ENCODE assay signal across 8 cellular contexts in genomic region chr9:137605146-137606004, GRCh38. TPM values are rescaled to one million over a fixed set of nuclear protein-coding genes. Genes with fewer than 3 reads are reported as not detected.
DNase-seq lines count a peak whose midpoint lies in the region; ATAC-seq and TF ChIP-seq lines count a peak whose summit lies in the region.

Gene ARRDC1 (plus strand): TSS chr9:137605686. CDS start chr9:137605718, 32 bp downstream.

- intact Hi-C loops in Caco-2 (cut with micrococcal nuclease; ENCODE audit: unreplicated experiment), result loop anchor here (2.0 to 5.0 kb wide), 2 partner anchors 15 to 53 kb away; partner anchors contain the start of genes MRPL41, PNPLA7 and ZMYND19

- peak within 1 kb of the TSS; percentile 76 for H3K27ac ChIP-seq in HUES48 (ENCODE audit: low read depth, low read length)
- H3K27ac ChIP-seq in muscle layer of colon (ENCODE audit: low read depth, low read length), result peak within 1 kb of the TSS; percentile 58

- H3K9me3 ChIP-seq in Caco-2, result no peaks in the 10 kb centered on the region
- no peaks in the 10 kb centered on the region for H3K9me3 ChIP-seq in HUES48 (ENCODE audit: control insufficient read depth, insufficient read depth, low read length)
- no peaks in the 10 kb centered on the region for H3K9me3 ChIP-seq in muscle layer of colon (ENCODE audit: low read length)

- no peaks in the 10 kb centered on the region for H3K27me3 ChIP-seq in Caco-2 (replicated peaks; ENCODE audit: control insufficient read depth, insufficient read depth, low read length)
- H3K27me3 ChIP-seq in HUES48 (ENCODE audit: control insufficient read depth, insufficient read depth, low read length), result peaks cover 8% of the 10 kb centered on the region
- H3K27me3 ChIP-seq in muscle layer of colon (ENCODE audit: control insufficient read depth in 1 of 2, insufficient read depth in 2 of 2, low read length in 2 of 2), result no peaks in the 10 kb centered on the region

- CTCF ChIA-PET in Caco-2 (lab: Charles Lee), result interaction anchor here (0.6 to 1.2 kb wide), 5 partner anchors 14 to 616 kb away, joined by 3 to 4 read pairs (median 3); partner anchors contain the start of genes ENTPD8 and ZMYND19

- H3K36me3 Mint-ChIP-seq in Caco-2 (ENCODE audit: insufficient read depth, unreplicated experiment), result peaks cover 6% of the 10 kb centered on the region

- peak within 1 kb of the TSS; percentile 64; the same call in 1 of the 2 replicates for H3K9ac ChIP-seq in HUES48 (ENCODE audit: low read depth, low read length)
- no peak within 1 kb of the TSS for H3K9ac ChIP-seq in muscle layer of colon (ENCODE audit: low read length)

- ATAC-seq in GM21390 (IDR thresholded peaks at IDR 0.05; ENCODE audit: unreplicated experiment), result peak; percentile 76
- peak; percentile 84 for ATAC-seq in esophagus mucosa

- peak within 1 kb of the TSS; percentile 84 for H3K27ac Mint-ChIP-seq in Caco-2 (ENCODE audit: unreplicated experiment)

- H3K4me3 ChIP-seq in Caco-2 (ENCODE audit: low read depth, low read length) (peak within 1 kb of the TSS; percentile 85), HUES48 (ENCODE audit: low read depth, low read length) (peak within 1 kb of the TSS; percentile 80), muscle layer of colon (ENCODE audit: low read depth in 1 of 2, low read length in 2 of 2) (peak within 1 kb of the TSS; percentile 52 to 77)

- TF ChIP-seq CTCF in Caco-2 (IDR thresholded peaks at IDR 0.05; ENCODE audit: insufficient read depth in 1 of 2, low read depth in 1 of 2, low read length in 1 of 2, severe bottlenecking in 1 of 2, unreplicated experiment in 1 of 2), result no peak

- no peaks in the 10 kb centered on the region for H3K27me3 Mint-ChIP-seq in Caco-2 (ENCODE audit: insufficient read depth, unreplicated experiment)

- H3K36me3 ChIP-seq in Caco-2 (ENCODE audit: control insufficient read depth, insufficient read depth, low read length) (no peaks in the 10 kb centered on the region), HUES48 (ENCODE audit: control insufficient read depth, insufficient read depth, low read length) (no peaks in the 10 kb centered on the region), muscle layer of colon (ENCODE audit: insufficient read depth, low read length) (no peaks in the 10 kb centered on the region)

- peak; percentile 95 to 98 for DNase-seq in Caco-2
- peak; percentile 93 for DNase-seq in activated T-cell treated with anti-CD3 and anti-CD28 coated beads, Interleukin-2, amount 50 U/mL, for 1 hour
- DNase-seq in stimulated activated CD8-positive, alpha-beta memory T cell treated with anti-CD3 and anti-CD28 coated beads, Interleukin-7, amount 100 ng/mL, for 1 hour (ENCODE audit: low read depth in 2 of 2), result peak; percentile 82 to 89

- H3K4me3 Mint-ChIP-seq in Caco-2 (ENCODE audit: unreplicated experiment), result peak within 1 kb of the TSS; percentile 76

- H3K9me3 Mint-ChIP-seq in Caco-2 (ENCODE audit: unreplicated experiment), result no peaks in the 10 kb centered on the region

- no TSS peak for BruUV-seq in Caco-2 (replicated peaks; lab: Mats Ljungman, UMichigan)

- H3K4me1 ChIP-seq in Caco-2, result peaks cover 16% of the 10 kb centered on the region
- peaks cover 6% of the 10 kb centered on the region; the same call in 1 of the 2 replicates for H3K4me1 ChIP-seq in HUES48 (ENCODE audit: control insufficient read depth, insufficient read depth, low read length)
- H3K4me1 ChIP-seq in muscle layer of colon (ENCODE audit: insufficient read depth, low read length), result peaks cover 8% of the 10 kb centered on the region

- POLR2A ChIA-PET in Caco-2 (lab: Charles Lee), result interaction anchor here (0.6 to 1.5 kb wide), 8 partner anchors 13 to 488 kb away, joined by 3 to 25 read pairs (median 5); partner anchors contain the start of genes EHMT1 and ZMYND19

- H3K4me1 Mint-ChIP-seq in Caco-2 (ENCODE audit: low read depth, unreplicated experiment), result peaks cover 14% of the 10 kb centered on the region

TF ChIP-seq in PFSK-1, 5 proteins besides CTCF, POLR2A, EP300 and RAD21:
- TF ChIP-seq TAF1 (IDR thresholded peaks at IDR 0.05; ENCODE audit: borderline replicate concordance, insufficient read depth, low read length), result no peak
- no peak for TF ChIP-seq SIN3A (IDR thresholded peaks at IDR 0.05; ENCODE audit: borderline replicate concordance, insufficient read depth, low read length)
- TF ChIP-seq REST (IDR thresholded peaks at IDR 0.05; ENCODE audit: insufficient read depth in 1 of 2, low read depth in 2 of 2, low read length in 2 of 2), result no peak
- peak; percentile 28; the same call in 1 of the 2 replicates for TF ChIP-seq POLR2AphosphoS5 (IDR thresholded peaks at IDR 0.05; ENCODE audit: low read depth, low read length)
- TF ChIP-seq FOXP2 (optimal IDR thresholded peaks at IDR 0.05; ENCODE audit: borderline replicate concordance, extremely low read depth, extremely low read length, insufficient read depth), result peak; percentile 21

RNA-seq across cellular contexts. Expression of gene ARRDC1, which starts in this region (rescaled TPM):
- total RNA-seq in Caco-2 (2022) (61.1 and 66.6 TPM in 2 replicates), esophagus mucosa (49.7 TPM)
- 33.3 TPM for polyA plus RNA-seq in PFSK-1 (2012; ENCODE audit: insufficient read length, low read depth)

Comparison
In these comparisons a context has a peak if more than half of its experiments do, and no peak if none do; other contexts are left out.
1. Peak in every context shown above with its lines: DNase-seq, ATAC-seq, H3K4me3 ChIP-seq and H3K27ac ChIP-seq.